Comparison of ENCODE assay signal across 1 cellular context in the genomic region with DNA sequence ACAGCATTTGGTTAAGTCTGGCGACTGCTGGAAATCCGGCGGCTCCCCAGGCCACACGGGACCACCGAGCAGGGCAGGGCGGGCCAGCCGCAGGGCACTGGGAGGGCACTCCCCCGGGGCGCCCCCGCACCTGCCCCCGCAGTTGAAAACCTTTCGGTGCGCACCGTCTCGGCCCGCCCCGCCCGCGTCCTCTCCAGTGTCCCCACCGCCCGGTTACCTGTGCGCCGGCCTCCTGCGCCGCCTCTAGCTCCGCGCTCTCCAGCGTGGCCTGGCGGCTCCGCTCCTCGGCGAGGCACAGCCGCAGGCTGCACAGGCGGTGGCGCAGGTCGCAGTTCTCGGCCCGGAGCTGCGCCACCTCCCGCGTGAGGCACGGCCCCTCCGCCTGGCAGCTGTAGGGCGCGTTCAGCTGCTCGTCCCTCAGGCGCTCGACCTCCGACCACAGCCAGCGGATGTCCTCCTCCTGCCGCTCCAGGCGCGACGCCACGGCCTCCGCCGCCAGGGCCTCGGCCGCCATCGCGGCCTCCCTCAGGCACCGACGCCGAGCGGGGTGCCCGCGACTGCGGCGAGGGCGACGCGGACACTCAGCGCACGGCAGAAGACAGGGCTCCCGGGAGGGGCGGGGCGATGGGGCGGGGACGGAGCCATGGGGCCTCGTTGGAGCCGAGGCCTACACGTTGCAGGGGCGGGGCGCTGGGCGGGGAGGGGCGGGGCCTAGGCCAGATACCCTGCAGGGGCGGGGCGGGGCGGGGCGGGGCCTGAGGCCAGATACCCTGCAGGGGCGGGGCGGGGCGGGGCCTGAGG.
TF ChIP-seq lines count a peak whose summit lies in the region.

A gene (minus strand): TSS at position 600 of the 801 bp plus-strand sequence. CDS start 86 bp downstream, at position 514.

TF ChIP-seq in HepG2, 621 proteins besides CTCF, POLR2A, EP300 and RAD21 (continued from another document and continues in another):
- TF ChIP-seq, protein P1, sequence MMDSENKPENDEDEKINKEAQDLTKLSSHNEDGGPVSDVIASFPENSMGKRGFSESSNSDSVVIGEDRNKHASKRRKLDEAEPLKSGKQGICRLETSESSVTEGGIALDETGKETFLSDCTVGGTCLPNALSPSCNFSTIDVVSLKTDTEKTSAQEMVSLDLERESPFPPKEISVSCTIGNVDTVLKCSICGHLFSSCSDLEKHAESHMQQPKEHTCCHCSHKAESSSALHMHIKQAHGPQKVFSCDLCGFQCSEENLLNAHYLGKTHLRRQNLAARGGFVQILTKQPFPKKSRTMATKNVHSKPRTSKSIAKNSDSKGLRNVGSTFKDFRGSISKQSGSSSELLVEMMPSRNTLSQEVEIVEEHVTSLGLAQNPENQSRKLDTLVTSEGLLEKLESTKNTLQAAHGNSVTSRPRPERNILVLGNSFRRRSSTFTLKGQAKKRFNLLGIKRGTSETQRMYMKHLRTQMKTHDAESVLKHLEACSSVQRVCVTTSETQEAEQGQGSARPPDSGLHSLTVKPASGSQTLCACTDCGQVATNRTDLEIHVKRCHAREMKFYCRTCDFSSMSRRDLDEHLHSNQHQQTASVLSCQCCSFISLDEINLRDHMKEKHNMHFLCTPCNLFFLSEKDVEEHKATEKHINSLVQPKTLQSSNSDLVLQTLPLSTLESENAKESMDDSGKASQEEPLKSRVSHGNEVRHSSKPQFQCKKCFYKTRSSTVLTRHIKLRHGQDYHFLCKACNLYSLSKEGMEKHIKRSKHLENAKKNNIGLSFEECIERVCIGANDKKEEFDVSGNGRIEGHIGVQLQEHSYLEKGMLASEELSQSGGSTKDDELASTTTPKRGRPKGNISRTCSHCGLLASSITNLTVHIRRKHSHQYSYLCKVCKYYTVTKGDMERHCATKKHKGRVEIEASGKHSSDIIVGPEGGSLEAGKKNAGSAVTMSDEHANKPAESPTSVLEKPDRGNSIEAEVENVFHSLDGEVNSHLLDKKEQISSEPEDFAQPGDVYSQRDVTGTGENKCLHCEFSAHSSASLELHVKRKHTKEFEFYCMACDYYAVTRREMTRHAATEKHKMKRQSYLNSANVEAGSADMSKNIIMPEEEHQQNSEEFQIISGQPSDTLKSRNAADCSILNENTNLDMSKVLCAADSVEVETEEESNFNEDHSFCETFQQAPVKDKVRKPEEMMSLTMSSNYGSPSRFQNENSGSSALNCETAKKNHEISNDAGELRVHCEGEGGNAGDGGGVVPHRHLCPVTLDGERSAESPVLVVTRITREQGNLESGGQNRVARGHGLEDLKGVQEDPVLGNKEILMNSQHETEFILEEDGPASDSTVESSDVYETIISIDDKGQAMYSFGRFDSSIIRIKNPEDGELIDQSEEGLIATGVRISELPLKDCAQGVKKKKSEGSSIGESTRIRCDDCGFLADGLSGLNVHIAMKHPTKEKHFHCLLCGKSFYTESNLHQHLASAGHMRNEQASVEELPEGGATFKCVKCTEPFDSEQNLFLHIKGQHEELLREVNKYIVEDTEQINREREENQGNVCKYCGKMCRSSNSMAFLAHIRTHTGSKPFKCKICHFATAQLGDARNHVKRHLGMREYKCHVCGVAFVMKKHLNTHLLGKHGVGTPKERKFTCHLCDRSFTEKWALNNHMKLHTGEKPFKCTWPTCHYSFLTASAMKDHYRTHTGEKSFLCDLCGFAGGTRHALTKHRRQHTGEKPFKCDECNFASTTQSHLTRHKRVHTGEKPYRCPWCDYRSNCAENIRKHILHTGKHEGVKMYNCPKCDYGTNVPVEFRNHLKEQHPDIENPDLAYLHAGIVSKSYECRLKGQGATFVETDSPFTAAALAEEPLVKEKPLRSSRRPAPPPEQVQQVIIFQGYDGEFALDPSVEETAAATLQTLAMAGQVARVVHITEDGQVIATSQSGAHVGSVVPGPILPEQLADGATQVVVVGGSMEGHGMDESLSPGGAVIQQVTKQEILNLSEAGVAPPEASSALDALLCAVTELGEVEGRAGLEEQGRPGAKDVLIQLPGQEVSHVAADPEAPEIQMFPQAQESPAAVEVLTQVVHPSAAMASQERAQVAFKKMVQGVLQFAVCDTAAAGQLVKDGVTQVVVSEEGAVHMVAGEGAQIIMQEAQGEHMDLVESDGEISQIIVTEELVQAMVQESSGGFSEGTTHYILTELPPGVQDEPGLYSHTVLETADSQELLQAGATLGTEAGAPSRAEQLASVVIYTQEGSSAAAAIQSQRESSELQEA (CRISPR knock-in tag; IDR thresholded peaks at IDR 0.05; ENCODE audit: not compliant biosample characterization) = peak; percentile 91
- TF ChIP-seq, protein P2, sequence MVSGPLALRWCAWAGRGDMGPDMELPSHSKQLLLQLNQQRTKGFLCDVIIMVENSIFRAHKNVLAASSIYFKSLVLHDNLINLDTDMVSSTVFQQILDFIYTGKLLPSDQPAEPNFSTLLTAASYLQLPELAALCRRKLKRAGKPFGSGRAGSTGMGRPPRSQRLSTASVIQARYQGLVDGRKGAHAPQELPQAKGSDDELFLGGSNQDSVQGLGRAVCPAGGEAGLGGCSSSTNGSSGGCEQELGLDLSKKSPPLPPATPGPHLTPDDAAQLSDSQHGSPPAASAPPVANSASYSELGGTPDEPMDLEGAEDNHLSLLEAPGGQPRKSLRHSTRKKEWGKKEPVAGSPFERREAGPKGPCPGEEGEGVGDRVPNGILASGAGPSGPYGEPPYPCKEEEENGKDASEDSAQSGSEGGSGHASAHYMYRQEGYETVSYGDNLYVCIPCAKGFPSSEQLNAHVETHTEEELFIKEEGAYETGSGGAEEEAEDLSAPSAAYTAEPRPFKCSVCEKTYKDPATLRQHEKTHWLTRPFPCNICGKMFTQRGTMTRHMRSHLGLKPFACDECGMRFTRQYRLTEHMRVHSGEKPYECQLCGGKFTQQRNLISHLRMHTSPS (CRISPR knock-in tag; IDR thresholded peaks at IDR 0.05; ENCODE audit: low read depth) = peak; percentile 61; the same call in 1 of the 2 replicates
- TF ChIP-seq, protein P3, sequence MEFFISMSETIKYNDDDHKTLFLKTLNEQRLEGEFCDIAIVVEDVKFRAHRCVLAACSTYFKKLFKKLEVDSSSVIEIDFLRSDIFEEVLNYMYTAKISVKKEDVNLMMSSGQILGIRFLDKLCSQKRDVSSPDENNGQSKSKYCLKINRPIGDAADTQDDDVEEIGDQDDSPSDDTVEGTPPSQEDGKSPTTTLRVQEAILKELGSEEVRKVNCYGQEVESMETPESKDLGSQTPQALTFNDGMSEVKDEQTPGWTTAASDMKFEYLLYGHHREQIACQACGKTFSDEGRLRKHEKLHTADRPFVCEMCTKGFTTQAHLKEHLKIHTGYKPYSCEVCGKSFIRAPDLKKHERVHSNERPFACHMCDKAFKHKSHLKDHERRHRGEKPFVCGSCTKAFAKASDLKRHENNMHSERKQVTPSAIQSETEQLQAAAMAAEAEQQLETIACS (CRISPR knock-in tag; IDR thresholded peaks at IDR 0.05) = peak; percentile 45; the same call in 1 of the 2 replicates
- TF ChIP-seq, protein P4, sequence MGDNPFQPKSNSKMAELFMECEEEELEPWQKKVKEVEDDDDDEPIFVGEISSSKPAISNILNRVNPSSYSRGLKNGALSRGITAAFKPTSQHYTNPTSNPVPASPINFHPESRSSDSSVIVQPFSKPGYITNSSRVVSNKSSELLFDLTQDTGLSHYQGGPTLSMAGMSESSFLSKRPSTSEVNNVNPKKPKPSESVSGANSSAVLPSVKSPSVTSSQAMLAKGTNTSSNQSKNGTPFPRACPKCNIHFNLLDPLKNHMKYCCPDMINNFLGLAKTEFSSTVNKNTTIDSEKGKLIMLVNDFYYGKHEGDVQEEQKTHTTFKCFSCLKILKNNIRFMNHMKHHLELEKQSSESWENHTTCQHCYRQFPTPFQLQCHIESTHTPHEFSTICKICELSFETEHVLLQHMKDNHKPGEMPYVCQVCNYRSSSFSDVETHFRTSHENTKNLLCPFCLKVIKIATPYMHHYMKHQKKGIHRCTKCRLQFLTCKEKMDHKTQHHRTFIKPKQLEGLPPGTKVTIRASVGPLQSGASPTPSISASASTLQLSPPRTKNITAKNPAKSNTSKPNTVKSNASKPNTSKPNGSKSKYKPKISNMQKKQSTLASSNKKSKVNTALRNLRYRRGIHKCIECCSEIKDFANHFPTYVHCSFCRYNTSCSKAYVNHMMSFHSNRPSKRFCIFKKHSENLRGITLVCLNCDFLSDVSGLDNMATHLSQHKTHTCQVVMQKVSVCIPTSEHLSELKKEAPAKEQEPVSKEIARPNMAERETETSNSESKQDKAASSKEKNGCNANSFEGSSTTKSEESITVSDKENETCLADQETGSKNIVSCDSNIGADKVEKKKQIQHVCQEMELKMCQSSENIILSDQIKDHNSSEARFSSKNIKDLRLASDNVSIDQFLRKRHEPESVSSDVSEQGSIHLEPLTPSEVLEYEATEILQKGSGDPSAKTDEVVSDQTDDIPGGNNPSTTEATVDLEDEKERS (CRISPR knock-in tag; IDR thresholded peaks at IDR 0.05) = no peak
- TF ChIP-seq HOXA9 (CRISPR knock-in tag; IDR thresholded peaks at IDR 0.05; ENCODE audit: borderline replicate concordance) (peak; percentile 93), YEATS2 (CRISPR knock-in tag; IDR thresholded peaks at IDR 0.05; ENCODE audit: borderline replicate concordance) (no peak), KLF9 (CRISPR knock-in tag; IDR thresholded peaks at IDR 0.05; ENCODE audit: low read depth) (no peak), NCOA1 (CRISPR knock-in tag; IDR thresholded peaks at IDR 0.05) (peak; percentile 81), ZNF644 (CRISPR knock-in tag; IDR thresholded peaks at IDR 0.05; ENCODE audit: low read depth) (no peak), ZBTB3 (CRISPR knock-in tag; IDR thresholded peaks at IDR 0.05; ENCODE audit: borderline replicate concordance, low read depth) (0 out of 2 replicates have a peak, but pooled peaks have one; percentile 56), ZNF850 (CRISPR knock-in tag; conservative IDR thresholded peaks at IDR 0.05) (no peak), SOX13 (IDR thresholded peaks at IDR 0.05) (no peak), SOX13 (CRISPR knock-in tag; conservative IDR thresholded peaks at IDR 0.05 in 1 of 2, IDR thresholded peaks at IDR 0.05 in 1 of 2) (no peak; a peak in 1 of 4 replicates), ZC3H13 (CRISPR knock-in tag; IDR thresholded peaks at IDR 0.05) (peak; percentile 92), ZNF124 (CRISPR knock-in tag; IDR thresholded peaks at IDR 0.05) (no peak), ATM (IDR thresholded peaks at IDR 0.05; ENCODE audit: borderline replicate concordance) (no peak), ZNF335 (CRISPR knock-in tag; IDR thresholded peaks at IDR 0.05) (no peak), SOX5 (CRISPR knock-in tag; IDR thresholded peaks at IDR 0.05; ENCODE audit: borderline replicate concordance) (no peak), PCBP2 (optimal IDR thresholded peaks at IDR 0.05; ENCODE audit: low read depth, low read length, poor library complexity, severe bottlenecking) (no peak), IKZF1 (IDR thresholded peaks at IDR 0.05) (no peak), ZFP37 (CRISPR knock-in tag; IDR thresholded peaks at IDR 0.05; ENCODE audit: borderline replicate concordance) (no peak), ZC3H4 (CRISPR knock-in tag; IDR thresholded peaks at IDR 0.05; ENCODE audit: borderline replicate concordance) (peak; percentile 53; the same call in 1 of the 2 replicates), ZNF570 (CRISPR knock-in tag; IDR thresholded peaks at IDR 0.05; ENCODE audit: borderline replicate concordance) (peak; percentile 75; the same call in 1 of the 2 replicates)
- TF ChIP-seq, protein P5, sequence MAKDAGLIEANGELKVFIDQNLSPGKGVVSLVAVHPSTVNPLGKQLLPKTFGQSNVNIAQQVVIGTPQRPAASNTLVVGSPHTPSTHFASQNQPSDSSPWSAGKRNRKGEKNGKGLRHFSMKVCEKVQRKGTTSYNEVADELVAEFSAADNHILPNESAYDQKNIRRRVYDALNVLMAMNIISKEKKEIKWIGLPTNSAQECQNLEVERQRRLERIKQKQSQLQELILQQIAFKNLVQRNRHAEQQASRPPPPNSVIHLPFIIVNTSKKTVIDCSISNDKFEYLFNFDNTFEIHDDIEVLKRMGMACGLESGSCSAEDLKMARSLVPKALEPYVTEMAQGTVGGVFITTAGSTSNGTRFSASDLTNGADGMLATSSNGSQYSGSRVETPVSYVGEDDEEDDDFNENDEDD (CRISPR knock-in tag; IDR thresholded peaks at IDR 0.05; ENCODE audit: borderline replicate concordance) = peak; percentile 67; the same call in 1 of the 2 replicates
- TF ChIP-seq, protein P6, sequence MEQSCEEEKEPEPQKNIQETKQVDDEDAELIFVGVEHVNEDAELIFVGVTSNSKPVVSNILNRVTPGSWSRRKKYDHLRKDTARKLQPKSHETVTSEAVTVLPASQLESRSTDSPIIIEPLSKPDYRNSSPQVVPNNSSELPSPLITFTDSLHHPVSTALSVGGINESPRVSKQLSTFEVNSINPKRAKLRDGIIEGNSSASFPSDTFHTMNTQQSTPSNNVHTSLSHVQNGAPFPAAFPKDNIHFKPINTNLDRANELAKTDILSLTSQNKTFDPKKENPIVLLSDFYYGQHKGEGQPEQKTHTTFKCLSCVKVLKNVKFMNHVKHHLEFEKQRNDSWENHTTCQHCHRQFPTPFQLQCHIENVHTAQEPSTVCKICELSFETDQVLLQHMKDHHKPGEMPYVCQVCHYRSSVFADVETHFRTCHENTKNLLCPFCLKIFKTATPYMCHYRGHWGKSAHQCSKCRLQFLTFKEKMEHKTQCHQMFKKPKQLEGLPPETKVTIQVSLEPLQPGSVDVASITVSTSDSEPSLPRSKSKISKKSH (CRISPR knock-in tag; IDR thresholded peaks at IDR 0.05; ENCODE audit: borderline replicate concordance) = peak; percentile 97
- TF ChIP-seq, protein P7, sequence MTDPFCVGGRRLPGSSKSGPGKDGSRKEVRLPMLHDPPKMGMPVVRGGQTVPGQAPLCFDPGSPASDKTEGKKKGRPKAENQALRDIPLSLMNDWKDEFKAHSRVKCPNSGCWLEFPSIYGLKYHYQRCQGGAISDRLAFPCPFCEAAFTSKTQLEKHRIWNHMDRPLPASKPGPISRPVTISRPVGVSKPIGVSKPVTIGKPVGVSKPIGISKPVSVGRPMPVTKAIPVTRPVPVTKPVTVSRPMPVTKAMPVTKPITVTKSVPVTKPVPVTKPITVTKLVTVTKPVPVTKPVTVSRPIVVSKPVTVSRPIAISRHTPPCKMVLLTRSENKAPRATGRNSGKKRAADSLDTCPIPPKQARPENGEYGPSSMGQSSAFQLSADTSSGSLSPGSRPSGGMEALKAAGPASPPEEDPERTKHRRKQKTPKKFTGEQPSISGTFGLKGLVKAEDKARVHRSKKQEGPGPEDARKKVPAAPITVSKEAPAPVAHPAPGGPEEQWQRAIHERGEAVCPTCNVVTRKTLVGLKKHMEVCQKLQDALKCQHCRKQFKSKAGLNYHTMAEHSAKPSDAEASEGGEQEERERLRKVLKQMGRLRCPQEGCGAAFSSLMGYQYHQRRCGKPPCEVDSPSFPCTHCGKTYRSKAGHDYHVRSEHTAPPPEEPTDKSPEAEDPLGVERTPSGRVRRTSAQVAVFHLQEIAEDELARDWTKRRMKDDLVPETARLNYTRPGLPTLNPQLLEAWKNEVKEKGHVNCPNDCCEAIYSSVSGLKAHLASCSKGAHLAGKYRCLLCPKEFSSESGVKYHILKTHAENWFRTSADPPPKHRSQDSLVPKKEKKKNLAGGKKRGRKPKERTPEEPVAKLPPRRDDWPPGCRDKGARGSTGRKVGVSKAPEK (CRISPR knock-in tag; IDR thresholded peaks at IDR 0.05; ENCODE audit: borderline replicate concordance) = no peak
- TF ChIP-seq, protein P8, sequence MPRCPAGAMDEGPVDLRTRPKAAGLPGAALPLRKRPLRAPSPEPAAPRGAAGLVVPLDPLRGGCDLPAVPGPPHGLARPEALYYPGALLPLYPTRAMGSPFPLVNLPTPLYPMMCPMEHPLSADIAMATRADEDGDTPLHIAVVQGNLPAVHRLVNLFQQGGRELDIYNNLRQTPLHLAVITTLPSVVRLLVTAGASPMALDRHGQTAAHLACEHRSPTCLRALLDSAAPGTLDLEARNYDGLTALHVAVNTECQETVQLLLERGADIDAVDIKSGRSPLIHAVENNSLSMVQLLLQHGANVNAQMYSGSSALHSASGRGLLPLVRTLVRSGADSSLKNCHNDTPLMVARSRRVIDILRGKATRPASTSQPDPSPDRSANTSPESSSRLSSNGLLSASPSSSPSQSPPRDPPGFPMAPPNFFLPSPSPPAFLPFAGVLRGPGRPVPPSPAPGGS (CRISPR knock-in tag; IDR thresholded peaks at IDR 0.05) = peak; percentile 87
